ENCODE assay signal across 1 cellular context in the genomic region with DNA sequence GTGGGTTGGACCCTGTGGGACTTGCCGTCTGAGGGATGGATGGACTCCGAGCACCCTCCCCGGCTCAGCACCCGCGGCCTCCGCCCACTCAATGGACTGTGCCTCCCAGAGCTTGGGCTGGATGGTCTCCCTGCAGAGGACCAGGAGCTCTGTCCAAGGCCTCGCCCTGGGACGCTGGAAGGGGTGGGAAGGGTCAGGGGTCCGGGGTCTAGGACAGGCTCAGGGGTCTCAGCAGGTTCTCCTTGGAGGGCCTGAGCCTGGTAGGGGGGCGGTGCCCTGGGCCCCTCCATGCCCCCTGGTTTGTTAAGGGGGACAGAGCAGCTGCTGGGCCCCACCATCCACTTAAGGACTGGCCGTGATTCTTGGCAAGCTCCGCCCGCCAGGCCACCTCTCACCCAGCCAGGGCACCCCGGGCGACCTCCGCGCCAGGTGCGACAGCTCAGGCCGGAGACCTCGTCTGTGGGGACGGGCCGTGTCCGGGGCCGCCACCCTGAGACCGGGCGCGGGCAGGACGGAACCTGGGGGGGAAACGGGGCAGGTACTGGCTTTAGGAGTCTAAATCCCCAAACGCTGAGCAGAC.
TF ChIP-seq lines count a peak whose summit lies in the region.

No MANE protein-coding gene starts in this region.

TF ChIP-seq in HepG2, 621 proteins besides CTCF, POLR2A, EP300 and RAD21 (continued from another document and continues in another):
- TF ChIP-seq, protein P1, sequence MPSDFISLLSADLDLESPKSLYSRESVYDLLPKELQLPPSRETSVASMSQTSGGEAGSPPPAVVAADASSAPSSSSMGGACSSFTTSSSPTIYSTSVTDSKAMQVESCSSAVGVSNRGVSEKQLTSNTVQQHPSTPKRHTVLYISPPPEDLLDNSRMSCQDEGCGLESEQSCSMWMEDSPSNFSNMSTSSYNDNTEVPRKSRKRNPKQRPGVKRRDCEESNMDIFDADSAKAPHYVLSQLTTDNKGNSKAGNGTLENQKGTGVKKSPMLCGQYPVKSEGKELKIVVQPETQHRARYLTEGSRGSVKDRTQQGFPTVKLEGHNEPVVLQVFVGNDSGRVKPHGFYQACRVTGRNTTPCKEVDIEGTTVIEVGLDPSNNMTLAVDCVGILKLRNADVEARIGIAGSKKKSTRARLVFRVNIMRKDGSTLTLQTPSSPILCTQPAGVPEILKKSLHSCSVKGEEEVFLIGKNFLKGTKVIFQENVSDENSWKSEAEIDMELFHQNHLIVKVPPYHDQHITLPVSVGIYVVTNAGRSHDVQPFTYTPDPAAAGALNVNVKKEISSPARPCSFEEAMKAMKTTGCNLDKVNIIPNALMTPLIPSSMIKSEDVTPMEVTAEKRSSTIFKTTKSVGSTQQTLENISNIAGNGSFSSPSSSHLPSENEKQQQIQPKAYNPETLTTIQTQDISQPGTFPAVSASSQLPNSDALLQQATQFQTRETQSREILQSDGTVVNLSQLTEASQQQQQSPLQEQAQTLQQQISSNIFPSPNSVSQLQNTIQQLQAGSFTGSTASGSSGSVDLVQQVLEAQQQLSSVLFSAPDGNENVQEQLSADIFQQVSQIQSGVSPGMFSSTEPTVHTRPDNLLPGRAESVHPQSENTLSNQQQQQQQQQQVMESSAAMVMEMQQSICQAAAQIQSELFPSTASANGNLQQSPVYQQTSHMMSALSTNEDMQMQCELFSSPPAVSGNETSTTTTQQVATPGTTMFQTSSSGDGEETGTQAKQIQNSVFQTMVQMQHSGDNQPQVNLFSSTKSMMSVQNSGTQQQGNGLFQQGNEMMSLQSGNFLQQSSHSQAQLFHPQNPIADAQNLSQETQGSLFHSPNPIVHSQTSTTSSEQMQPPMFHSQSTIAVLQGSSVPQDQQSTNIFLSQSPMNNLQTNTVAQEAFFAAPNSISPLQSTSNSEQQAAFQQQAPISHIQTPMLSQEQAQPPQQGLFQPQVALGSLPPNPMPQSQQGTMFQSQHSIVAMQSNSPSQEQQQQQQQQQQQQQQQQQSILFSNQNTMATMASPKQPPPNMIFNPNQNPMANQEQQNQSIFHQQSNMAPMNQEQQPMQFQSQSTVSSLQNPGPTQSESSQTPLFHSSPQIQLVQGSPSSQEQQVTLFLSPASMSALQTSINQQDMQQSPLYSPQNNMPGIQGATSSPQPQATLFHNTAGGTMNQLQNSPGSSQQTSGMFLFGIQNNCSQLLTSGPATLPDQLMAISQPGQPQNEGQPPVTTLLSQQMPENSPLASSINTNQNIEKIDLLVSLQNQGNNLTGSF (CRISPR knock-in tag; IDR thresholded peaks at IDR 0.05): no peak
- TF ChIP-seq ETV5 (CRISPR knock-in tag; IDR thresholded peaks at IDR 0.05; ENCODE audit: borderline replicate concordance) (no peak), ADNP (CRISPR knock-in tag; IDR thresholded peaks at IDR 0.05) (no peak), POLR2AphosphoS2 (IDR thresholded peaks at IDR 0.05; ENCODE audit: low read depth, low read length) (no peak), ZFP36 (IDR thresholded peaks at IDR 0.05; ENCODE audit: borderline replicate concordance, low read depth, low read length, partially characterized antibody) (no peak), ELF1 (CRISPR knock-in tag; IDR thresholded peaks at IDR 0.05) (no peak), KDM2A (CRISPR knock-in tag; IDR thresholded peaks at IDR 0.05; ENCODE audit: borderline replicate concordance, low read depth) (peak; percentile 89; the same call in 1 of the 2 replicates), ZNF441 (CRISPR knock-in tag; IDR thresholded peaks at IDR 0.05; ENCODE audit: borderline replicate concordance) (no peak), FLYWCH1 (CRISPR knock-in tag; IDR thresholded peaks at IDR 0.05) (no peak), KMT2B (CRISPR knock-in tag; IDR thresholded peaks at IDR 0.05) (no peak), SP5 (CRISPR knock-in tag; IDR thresholded peaks at IDR 0.05; ENCODE audit: borderline replicate concordance, low read depth) (no peak)
- TF ChIP-seq, protein P2, sequence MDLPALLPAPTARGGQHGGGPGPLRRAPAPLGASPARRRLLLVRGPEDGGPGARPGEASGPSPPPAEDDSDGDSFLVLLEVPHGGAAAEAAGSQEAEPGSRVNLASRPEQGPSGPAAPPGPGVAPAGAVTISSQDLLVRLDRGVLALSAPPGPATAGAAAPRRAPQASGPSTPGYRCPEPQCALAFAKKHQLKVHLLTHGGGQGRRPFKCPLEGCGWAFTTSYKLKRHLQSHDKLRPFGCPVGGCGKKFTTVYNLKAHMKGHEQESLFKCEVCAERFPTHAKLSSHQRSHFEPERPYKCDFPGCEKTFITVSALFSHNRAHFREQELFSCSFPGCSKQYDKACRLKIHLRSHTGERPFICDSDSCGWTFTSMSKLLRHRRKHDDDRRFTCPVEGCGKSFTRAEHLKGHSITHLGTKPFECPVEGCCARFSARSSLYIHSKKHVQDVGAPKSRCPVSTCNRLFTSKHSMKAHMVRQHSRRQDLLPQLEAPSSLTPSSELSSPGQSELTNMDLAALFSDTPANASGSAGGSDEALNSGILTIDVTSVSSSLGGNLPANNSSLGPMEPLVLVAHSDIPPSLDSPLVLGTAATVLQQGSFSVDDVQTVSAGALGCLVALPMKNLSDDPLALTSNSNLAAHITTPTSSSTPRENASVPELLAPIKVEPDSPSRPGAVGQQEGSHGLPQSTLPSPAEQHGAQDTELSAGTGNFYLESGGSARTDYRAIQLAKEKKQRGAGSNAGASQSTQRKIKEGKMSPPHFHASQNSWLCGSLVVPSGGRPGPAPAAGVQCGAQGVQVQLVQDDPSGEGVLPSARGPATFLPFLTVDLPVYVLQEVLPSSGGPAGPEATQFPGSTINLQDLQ (CRISPR knock-in tag; IDR thresholded peaks at IDR 0.05): no peak
- TF ChIP-seq, protein P3, sequence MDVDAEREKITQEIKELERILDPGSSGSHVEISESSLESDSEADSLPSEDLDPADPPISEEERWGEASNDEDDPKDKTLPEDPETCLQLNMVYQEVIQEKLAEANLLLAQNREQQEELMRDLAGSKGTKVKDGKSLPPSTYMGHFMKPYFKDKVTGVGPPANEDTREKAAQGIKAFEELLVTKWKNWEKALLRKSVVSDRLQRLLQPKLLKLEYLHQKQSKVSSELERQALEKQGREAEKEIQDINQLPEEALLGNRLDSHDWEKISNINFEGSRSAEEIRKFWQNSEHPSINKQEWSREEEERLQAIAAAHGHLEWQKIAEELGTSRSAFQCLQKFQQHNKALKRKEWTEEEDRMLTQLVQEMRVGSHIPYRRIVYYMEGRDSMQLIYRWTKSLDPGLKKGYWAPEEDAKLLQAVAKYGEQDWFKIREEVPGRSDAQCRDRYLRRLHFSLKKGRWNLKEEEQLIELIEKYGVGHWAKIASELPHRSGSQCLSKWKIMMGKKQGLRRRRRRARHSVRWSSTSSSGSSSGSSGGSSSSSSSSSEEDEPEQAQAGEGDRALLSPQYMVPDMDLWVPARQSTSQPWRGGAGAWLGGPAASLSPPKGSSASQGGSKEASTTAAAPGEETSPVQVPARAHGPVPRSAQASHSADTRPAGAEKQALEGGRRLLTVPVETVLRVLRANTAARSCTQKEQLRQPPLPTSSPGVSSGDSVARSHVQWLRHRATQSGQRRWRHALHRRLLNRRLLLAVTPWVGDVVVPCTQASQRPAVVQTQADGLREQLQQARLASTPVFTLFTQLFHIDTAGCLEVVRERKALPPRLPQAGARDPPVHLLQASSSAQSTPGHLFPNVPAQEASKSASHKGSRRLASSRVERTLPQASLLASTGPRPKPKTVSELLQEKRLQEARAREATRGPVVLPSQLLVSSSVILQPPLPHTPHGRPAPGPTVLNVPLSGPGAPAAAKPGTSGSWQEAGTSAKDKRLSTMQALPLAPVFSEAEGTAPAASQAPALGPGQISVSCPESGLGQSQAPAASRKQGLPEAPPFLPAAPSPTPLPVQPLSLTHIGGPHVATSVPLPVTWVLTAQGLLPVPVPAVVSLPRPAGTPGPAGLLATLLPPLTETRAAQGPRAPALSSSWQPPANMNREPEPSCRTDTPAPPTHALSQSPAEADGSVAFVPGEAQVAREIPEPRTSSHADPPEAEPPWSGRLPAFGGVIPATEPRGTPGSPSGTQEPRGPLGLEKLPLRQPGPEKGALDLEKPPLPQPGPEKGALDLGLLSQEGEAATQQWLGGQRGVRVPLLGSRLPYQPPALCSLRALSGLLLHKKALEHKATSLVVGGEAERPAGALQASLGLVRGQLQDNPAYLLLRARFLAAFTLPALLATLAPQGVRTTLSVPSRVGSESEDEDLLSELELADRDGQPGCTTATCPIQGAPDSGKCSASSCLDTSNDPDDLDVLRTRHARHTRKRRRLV (CRISPR knock-in tag; IDR thresholded peaks at IDR 0.05): no peak; the same call in 1 of the 2 replicates
- TF ChIP-seq, protein P4, sequence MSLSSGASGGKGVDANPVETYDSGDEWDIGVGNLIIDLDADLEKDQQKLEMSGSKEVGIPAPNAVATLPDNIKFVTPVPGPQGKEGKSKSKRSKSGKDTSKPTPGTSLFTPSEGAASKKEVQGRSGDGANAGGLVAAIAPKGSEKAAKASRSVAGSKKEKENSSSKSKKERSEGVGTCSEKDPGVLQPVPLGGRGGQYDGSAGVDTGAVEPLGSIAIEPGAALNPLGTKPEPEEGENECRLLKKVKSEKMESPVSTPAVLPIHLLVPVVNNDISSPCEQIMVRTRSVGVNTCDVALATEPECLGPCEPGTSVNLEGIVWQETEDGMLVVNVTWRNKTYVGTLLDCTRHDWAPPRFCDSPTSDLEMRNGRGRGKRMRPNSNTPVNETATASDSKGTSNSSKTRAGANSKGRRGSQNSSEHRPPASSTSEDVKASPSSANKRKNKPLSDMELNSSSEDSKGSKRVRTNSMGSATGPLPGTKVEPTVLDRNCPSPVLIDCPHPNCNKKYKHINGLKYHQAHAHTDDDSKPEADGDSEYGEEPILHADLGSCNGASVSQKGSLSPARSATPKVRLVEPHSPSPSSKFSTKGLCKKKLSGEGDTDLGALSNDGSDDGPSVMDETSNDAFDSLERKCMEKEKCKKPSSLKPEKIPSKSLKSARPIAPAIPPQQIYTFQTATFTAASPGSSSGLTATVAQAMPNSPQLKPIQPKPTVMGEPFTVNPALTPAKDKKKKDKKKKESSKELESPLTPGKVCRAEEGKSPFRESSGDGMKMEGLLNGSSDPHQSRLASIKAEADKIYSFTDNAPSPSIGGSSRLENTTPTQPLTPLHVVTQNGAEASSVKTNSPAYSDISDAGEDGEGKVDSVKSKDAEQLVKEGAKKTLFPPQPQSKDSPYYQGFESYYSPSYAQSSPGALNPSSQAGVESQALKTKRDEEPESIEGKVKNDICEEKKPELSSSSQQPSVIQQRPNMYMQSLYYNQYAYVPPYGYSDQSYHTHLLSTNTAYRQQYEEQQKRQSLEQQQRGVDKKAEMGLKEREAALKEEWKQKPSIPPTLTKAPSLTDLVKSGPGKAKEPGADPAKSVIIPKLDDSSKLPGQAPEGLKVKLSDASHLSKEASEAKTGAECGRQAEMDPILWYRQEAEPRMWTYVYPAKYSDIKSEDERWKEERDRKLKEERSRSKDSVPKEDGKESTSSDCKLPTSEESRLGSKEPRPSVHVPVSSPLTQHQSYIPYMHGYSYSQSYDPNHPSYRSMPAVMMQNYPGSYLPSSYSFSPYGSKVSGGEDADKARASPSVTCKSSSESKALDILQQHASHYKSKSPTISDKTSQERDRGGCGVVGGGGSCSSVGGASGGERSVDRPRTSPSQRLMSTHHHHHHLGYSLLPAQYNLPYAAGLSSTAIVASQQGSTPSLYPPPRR (CRISPR knock-in tag; IDR thresholded peaks at IDR 0.05; ENCODE audit: borderline replicate concordance): no peak
- TF ChIP-seq, protein P5, sequence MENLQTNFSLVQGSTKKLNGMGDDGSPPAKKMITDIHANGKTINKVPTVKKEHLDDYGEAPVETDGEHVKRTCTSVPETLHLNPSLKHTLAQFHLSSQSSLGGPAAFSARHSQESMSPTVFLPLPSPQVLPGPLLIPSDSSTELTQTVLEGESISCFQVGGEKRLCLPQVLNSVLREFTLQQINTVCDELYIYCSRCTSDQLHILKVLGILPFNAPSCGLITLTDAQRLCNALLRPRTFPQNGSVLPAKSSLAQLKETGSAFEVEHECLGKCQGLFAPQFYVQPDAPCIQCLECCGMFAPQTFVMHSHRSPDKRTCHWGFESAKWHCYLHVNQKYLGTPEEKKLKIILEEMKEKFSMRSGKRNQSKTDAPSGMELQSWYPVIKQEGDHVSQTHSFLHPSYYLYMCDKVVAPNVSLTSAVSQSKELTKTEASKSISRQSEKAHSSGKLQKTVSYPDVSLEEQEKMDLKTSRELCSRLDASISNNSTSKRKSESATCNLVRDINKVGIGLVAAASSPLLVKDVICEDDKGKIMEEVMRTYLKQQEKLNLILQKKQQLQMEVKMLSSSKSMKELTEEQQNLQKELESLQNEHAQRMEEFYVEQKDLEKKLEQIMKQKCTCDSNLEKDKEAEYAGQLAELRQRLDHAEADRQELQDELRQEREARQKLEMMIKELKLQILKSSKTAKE (CRISPR knock-in tag; IDR thresholded peaks at IDR 0.05; ENCODE audit: borderline replicate concordance): no peak
- TF ChIP-seq, protein P6, sequence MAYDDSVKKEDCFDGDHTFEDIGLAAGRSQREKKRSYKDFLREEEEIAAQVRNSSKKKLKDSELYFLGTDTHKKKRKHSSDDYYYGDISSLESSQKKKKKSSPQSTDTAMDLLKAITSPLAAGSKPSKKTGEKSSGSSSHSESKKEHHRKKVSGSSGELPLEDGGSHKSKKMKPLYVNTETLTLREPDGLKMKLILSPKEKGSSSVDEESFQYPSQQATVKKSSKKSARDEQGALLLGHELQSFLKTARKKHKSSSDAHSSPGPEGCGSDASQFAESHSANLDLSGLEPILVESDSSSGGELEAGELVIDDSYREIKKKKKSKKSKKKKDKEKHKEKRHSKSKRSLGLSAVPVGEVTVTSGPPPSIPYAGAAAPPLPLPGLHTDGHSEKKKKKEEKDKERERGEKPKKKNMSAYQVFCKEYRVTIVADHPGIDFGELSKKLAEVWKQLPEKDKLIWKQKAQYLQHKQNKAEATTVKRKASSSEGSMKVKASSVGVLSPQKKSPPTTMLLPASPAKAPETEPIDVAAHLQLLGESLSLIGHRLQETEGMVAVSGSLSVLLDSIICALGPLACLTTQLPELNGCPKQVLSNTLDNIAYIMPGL (CRISPR knock-in tag; IDR thresholded peaks at IDR 0.05; ENCODE audit: borderline replicate concordance in 1 of 2, low read depth in 1 of 2): peak; percentile 26 to 32; a peak in 1 of 4 replicates
- TF ChIP-seq, protein P7, sequence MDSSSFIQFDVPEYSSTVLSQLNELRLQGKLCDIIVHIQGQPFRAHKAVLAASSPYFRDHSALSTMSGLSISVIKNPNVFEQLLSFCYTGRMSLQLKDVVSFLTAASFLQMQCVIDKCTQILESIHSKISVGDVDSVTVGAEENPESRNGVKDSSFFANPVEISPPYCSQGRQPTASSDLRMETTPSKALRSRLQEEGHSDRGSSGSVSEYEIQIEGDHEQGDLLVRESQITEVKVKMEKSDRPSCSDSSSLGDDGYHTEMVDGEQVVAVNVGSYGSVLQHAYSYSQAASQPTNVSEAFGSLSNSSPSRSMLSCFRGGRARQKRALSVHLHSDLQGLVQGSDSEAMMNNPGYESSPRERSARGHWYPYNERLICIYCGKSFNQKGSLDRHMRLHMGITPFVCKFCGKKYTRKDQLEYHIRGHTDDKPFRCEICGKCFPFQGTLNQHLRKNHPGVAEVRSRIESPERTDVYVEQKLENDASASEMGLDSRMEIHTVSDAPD (CRISPR knock-in tag; IDR thresholded peaks at IDR 0.05): no peak
